ENCODE assay signal across 8 cellular contexts in the genomic region with DNA sequence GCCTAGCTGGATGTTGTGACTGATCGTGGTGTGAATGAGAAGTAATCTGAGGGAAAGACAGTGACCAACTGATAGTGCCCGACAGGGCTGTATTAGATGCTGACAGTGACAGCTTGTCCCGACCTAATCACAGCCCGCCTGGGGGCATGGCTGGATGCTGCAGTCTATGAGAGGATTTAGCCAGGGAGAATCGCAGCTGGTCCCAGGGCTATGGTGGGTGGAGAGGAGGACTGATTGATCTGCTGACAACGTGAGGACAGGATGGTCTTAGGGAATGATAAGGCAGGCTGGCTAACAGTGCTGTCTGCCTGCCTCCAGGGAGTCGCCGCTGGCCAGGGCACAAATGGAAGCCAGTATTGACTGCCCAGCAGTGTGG. TPM values are rescaled to one million over a fixed set of nuclear protein-coding genes. Genes with fewer than 3 reads are reported as not detected.
DNase-seq lines count a peak whose midpoint lies in the region; ATAC-seq and TF ChIP-seq lines count a peak whose summit lies in the region.

No MANE protein-coding gene starts in this region.

- H3K27me3 Mint-ChIP-seq in activated naive CD8-positive, alpha-beta T cell treated with anti-CD3 and anti-CD28 coated beads for 36 hours = no peaks in the 10 kb centered on the region

- H3K27me3 ChIP-seq in BJ (ENCODE audit: control insufficient read depth, insufficient read depth, low read length) = no peaks in the 10 kb centered on the region
- H3K27me3 ChIP-seq in stomach = peaks cover 0 to 20% (median 0%) of the 10 kb centered on the region in 3 donors

- H3K4me3 Mint-ChIP-seq in activated naive CD8-positive, alpha-beta T cell treated with anti-CD3 and anti-CD28 coated beads for 36 hours = peak overlapping the region; percentile 93

- WGBS in stomach, 5 donors = 1 to 42% (median 11%) methylated on average over 6 to 8 of the region's 8 CpGs

- H3K27ac ChIP-seq in stomach = peak overlapping the region; percentile 86 to 93 (median 91)

- H3K4me3 ChIP-seq in BJ (ENCODE audit: low read depth, low read length) (peak overlapping the region; percentile 60), iPS-18c (ENCODE audit: insufficient read depth, low read depth, low read length) (peak overlapping the region; percentile 66), stomach (peak overlapping the region; percentile 58 to 94 (median 65))

- H3K9me3 Mint-ChIP-seq in activated naive CD8-positive, alpha-beta T cell treated with anti-CD3 and anti-CD28 coated beads for 36 hours = no peaks in the 10 kb centered on the region

- CTCF ChIA-PET in BJ (lab: Yijun Ruan, JAX) = interaction anchor here (0.7 kb wide), 1 partner anchor 334 kb away, joined by 3 read pairs; no protein-coding TSS in a partner anchor

- peak overlapping the region; percentile 94 for H3K27ac Mint-ChIP-seq in activated naive CD8-positive, alpha-beta T cell treated with anti-CD3 and anti-CD28 coated beads for 36 hours

- POLR2A ChIA-PET in BJ (lab: Charles Lee) = interaction anchor here (1.0 kb wide), 1 partner anchor 41 kb away, joined by 3 read pairs; no protein-coding TSS in a partner anchor

- H3K36me3 Mint-ChIP-seq in activated naive CD8-positive, alpha-beta T cell treated with anti-CD3 and anti-CD28 coated beads for 36 hours = peaks cover 15% of the 10 kb centered on the region

- TF ChIP-seq CTCF in BJ (IDR thresholded peaks at IDR 0.05; ENCODE audit: insufficient read depth, low read depth, low read length) = no peak
- no peak for TF ChIP-seq CTCF in stomach (IDR thresholded peaks at IDR 0.05)

- TF ChIP-seq POLR2A in stomach (IDR thresholded peaks at IDR 0.05) = no peak

- DNase-seq in BJ (ENCODE audit: low read depth) (no peak), stomach (no peak), DMS79 treated with DMSO at 0.1 percent for 48 hours (lab: John Stamatoyannopoulos, UW) (no peak), pons (ENCODE audit: low spot score) (no peak)
- DNase-seq in activated naive CD8-positive, alpha-beta T cell treated with anti-CD3 and anti-CD28 coated beads for 36 hours = no peak

- peak; percentile 1 for ATAC-seq in HG02798 (IDR thresholded peaks at IDR 0.05; ENCODE audit: poor library complexity, unreplicated experiment)
- no peak for ATAC-seq in HG03565 (IDR thresholded peaks at IDR 0.05; ENCODE audit: unreplicated experiment)

- peaks cover 0 to 16% (median 11%) of the 10 kb centered on the region in 4 donors for H3K4me1 ChIP-seq in stomach

- no peak for TF ChIP-seq EP300 in stomach (IDR thresholded peaks at IDR 0.05)

- H3K9me3 ChIP-seq in iPS-18c (ENCODE audit: control insufficient read depth, insufficient read depth, low read length) (peaks cover 18% of the 10 kb centered on the region), stomach (no peaks in the 10 kb centered on the region)

- intact Hi-C loops in stomach (cut with DNase I; ENCODE audit: low total_unique reads) = no loop called here

- H3K4me1 Mint-ChIP-seq in activated naive CD8-positive, alpha-beta T cell treated with anti-CD3 and anti-CD28 coated beads for 36 hours = peaks cover 12% of the 10 kb centered on the region

- H3K36me3 ChIP-seq in BJ (ENCODE audit: control insufficient read depth, insufficient read depth, low read length) = peaks cover under 1% of the 10 kb centered on the region; the same call in 1 of the 2 replicates
- peaks cover 0 to 20% (median 15%) of the 10 kb centered on the region in 4 donors for H3K36me3 ChIP-seq in stomach

RNA-seq across cellular contexts. Expression of a gene that starts 0.6 kb away (rescaled TPM):
- polyA plus RNA-seq in BJ (2011; rRNA removed) = 4.1 and 9.7 TPM in 2 replicates
- polyA minus RNA-seq in BJ (2011; rRNA and poly(A)+ RNA removed) = 7.2 and 9.3 TPM in 2 replicates
- 10 to 100 TPM; 31.9 to 32.8 TPM for total RNA-seq in activated naive CD8-positive, alpha-beta T cell treated with anti-CD3 and anti-CD28 coated beads for 36 hours
- 1 to 10 TPM; 1.8 to 5.5 (median 4.5) TPM for total RNA-seq in stomach
- polyA plus RNA-seq in stomach = 1 to 10 TPM; 3.4 to 4.7 (median 3.7) TPM

RNA-seq across cellular contexts. Expression of a gene that starts 12.3 kb away (rescaled TPM):
- polyA plus RNA-seq in BJ (2011; rRNA removed) = 0.06 and 0.12 TPM in 2 replicates
- polyA minus RNA-seq in BJ (2011; rRNA and poly(A)+ RNA removed) = 0.26 and 0.52 TPM in 2 replicates
- total RNA-seq in activated naive CD8-positive, alpha-beta T cell treated with anti-CD3 and anti-CD28 coated beads for 36 hours = 10 to 100 TPM; 87.8 to 89.8 TPM
- 1 to 10 TPM; 2.3 to 8.4 (median 4.1) TPM for total RNA-seq in stomach
- polyA plus RNA-seq in stomach = 1 to 10 TPM; 3.7 to 6.2 (median 4.9) TPM

Comparison
In these comparisons a context has a peak if more than half of its experiments do, and no peak if none do; other contexts are left out.
1. RNA of a gene that starts 0.6 kb away (total RNA-seq): 31.9 to 32.8 TPM in activated naive CD8-positive, alpha-beta T cell treated with anti-CD3 and anti-CD28 coated beads for 36 hours; 1.8 to 5.5 TPM in stomach; every median in the first group is over 4 times any median in the second.
2. RNA of a gene that starts 12.3 kb away (total RNA-seq): 87.8 to 89.8 TPM in activated naive CD8-positive, alpha-beta T cell treated with anti-CD3 and anti-CD28 coated beads for 36 hours; 2.3 to 8.4 TPM in stomach; every median in the first group is over 4 times any median in the second.
3. Peak in every context shown above with its lines, with median percentiles within 50 percentile points of each other: H3K4me3 ChIP-seq.